Comparison of ENCODE assay signal across 8 cellular contexts in genomic region chr12:124939428-124940142, GRCh38. TPM values are rescaled to one million over a fixed set of nuclear protein-coding genes. Genes with fewer than 3 reads are reported as not detected.
A peak's percentile ranks its signal among the peaks of the same experiment; 100 is the strongest.
DNase-seq lines count a peak whose midpoint lies in the region; ATAC-seq lines count a peak whose summit lies in the region.

No MANE protein-coding gene starts in this region.

- peaks cover 3% of the 10 kb centered on the region for H3K4me1 ChIP-seq in ectodermal cell (ENCODE audit: control insufficient read depth, insufficient read depth, low read length)

- WGBS in ectodermal cell, 2 experiments, result 1% methylated on average over 35 of the region's 35 CpGs

- no peak overlapping the region for H3K27ac Mint-ChIP-seq in activated CD4-positive, alpha-beta T cell treated with anti-CD3 and anti-CD28 coated beads for 36 hours

- peak overlapping the region; percentile 93 for H3K27ac ChIP-seq in ectodermal cell (ENCODE audit: insufficient read depth, low read depth, low read length, poor library complexity, severe bottlenecking)

- no peak overlapping the region for H3K4me3 Mint-ChIP-seq in activated CD4-positive, alpha-beta T cell treated with anti-CD3 and anti-CD28 coated beads for 36 hours

- H3K4me1 Mint-ChIP-seq in activated CD4-positive, alpha-beta T cell treated with anti-CD3 and anti-CD28 coated beads for 36 hours, result peaks cover 11% of the 10 kb centered on the region

- peak overlapping the region; percentile 73 for H3K4me3 ChIP-seq in ectodermal cell (ENCODE audit: insufficient read depth, low read depth, low read length)

- no peaks in the 10 kb centered on the region for H3K9me3 Mint-ChIP-seq in activated CD4-positive, alpha-beta T cell treated with anti-CD3 and anti-CD28 coated beads for 36 hours (ENCODE audit: low read depth)

- H3K36me3 Mint-ChIP-seq in activated CD4-positive, alpha-beta T cell treated with anti-CD3 and anti-CD28 coated beads for 36 hours (ENCODE audit: low read depth), result no peaks in the 10 kb centered on the region

- H3K36me3 ChIP-seq in ectodermal cell (ENCODE audit: control insufficient read depth, insufficient read depth, low read length), result no peaks in the 10 kb centered on the region

- POLR2A ChIA-PET in activated CD4-positive, alpha-beta T cell treated with anti-CD3 and anti-CD28 coated beads for 36 hours (lab: Charles Lee), result interaction anchor here (0.7 to 3.1 kb wide), 10 partner anchors 12 to 33 kb away, joined by 3 to 39 read pairs (median 8); partner anchors contain the start of gene UBC

- intact Hi-C loops in activated CD4-positive, alpha-beta T cell treated with anti-CD3 and anti-CD28 coated beads for 36 hours (cut with DNase I, micrococcal nuclease), result loop anchor here (1.0 to 2.0 kb wide), 11 partner anchors 12 to 165 kb away; partner anchors contain the start of genes DHX37 (in 2 of the 2), BRI3BP (in 1 of the 2), SCARB1 (in 1 of the 2) and UBC (in 1 of the 2)

- no peaks in the 10 kb centered on the region for H3K27me3 Mint-ChIP-seq in activated CD4-positive, alpha-beta T cell treated with anti-CD3 and anti-CD28 coated beads for 36 hours

- H3K27me3 ChIP-seq in ectodermal cell (ENCODE audit: control insufficient read depth, insufficient read depth, low read length, poor library complexity, severe bottlenecking), result no peaks in the 10 kb centered on the region

- ATAC-seq in HG03432 (IDR thresholded peaks at IDR 0.05; ENCODE audit: unreplicated experiment), result peak; percentile 58
- peak; percentile 74 for ATAC-seq in activated CD4-positive, alpha-beta T cell treated with anti-CD3 and anti-CD28 coated beads for 36 hours

- peak; percentile 86 for DNase-seq in activated gamma-delta T cell treated with Interleukin-2 at 50 U/mL for 16 hours
- no peak for DNase-seq in activated gamma-delta T cell (lab: John Stamatoyannopoulos, UW)
- peak; percentile 94 for DNase-seq in activated CD4-positive, alpha-beta T cell treated with anti-CD3 and anti-CD28 coated beads for 36 hours
- peak; percentile 92 for DNase-seq in mesenteric fat pad (ENCODE audit: low spot score)
- peak; percentile 77 to 81 for DNase-seq in stimulated activated CD8-positive, alpha-beta memory T cell treated with anti-CD3 and anti-CD28 coated beads, Interleukin-2, amount 100 ng/mL, for 1 hour (ENCODE audit: low read depth in 2 of 2)
- no peak for DNase-seq in NOMO-1 (lab: John Stamatoyannopoulos, UW; ENCODE audit: unreplicated experiment in 2 of 2)

- CTCF ChIA-PET in activated CD4-positive, alpha-beta T cell treated with anti-CD3 and anti-CD28 coated beads for 36 hours (lab: Charles Lee), result interaction anchor here (0.6 to 6.0 kb wide), 15 partner anchors 8 to 165 kb away, joined by 3 to 104 read pairs (median 7); partner anchors contain the start of gene UBC

- no peaks in the 10 kb centered on the region for H3K9me3 ChIP-seq in ectodermal cell (ENCODE audit: control insufficient read depth, low read length)

RNA-seq across cellular contexts. Expression of gene UBC, which starts 25.1 kb away (rescaled TPM):
- 100 to 1,000 TPM; 809 to 936 TPM for total RNA-seq in activated CD4-positive, alpha-beta T cell treated with anti-CD3 and anti-CD28 coated beads for 36 hours
- polyA plus RNA-seq in ectodermal cell (2013, experiment 1 of 4), result 683 TPM
- 728 TPM for polyA plus RNA-seq in ectodermal cell (2013, experiment 2 of 4)
- 757 TPM for polyA plus RNA-seq in ectodermal cell (2013, experiment 3 of 4)
- polyA plus RNA-seq in ectodermal cell (2013, experiment 4 of 4), result 742 TPM
- total RNA-seq in mesenteric fat pad, result 1,241 TPM

RNA-seq across cellular contexts. Expression of gene DHX37, which starts 49.3 kb away (rescaled TPM):
- total RNA-seq in activated CD4-positive, alpha-beta T cell treated with anti-CD3 and anti-CD28 coated beads for 36 hours, result 10 to 100 TPM; 28.8 to 32.4 TPM
- 17.2 TPM for polyA plus RNA-seq in ectodermal cell (2013, experiment 1 of 4)
- 16.1 TPM for polyA plus RNA-seq in ectodermal cell (2013, experiment 2 of 4)
- polyA plus RNA-seq in ectodermal cell (2013, experiment 3 of 4), result 9.6 TPM
- 10.3 TPM for polyA plus RNA-seq in ectodermal cell (2013, experiment 4 of 4)
- total RNA-seq in mesenteric fat pad, result 23.8 TPM

RNA-seq across cellular contexts. Expression of gene BRI3BP, which starts 53.9 kb away (rescaled TPM):
- total RNA-seq in activated CD4-positive, alpha-beta T cell treated with anti-CD3 and anti-CD28 coated beads for 36 hours, result 10 to 100 TPM; 18.6 to 26.2 TPM
- 4.0 TPM for polyA plus RNA-seq in ectodermal cell (2013, experiment 1 of 4)
- 3.7 TPM for polyA plus RNA-seq in ectodermal cell (2013, experiment 2 of 4)
- 2.3 TPM for polyA plus RNA-seq in ectodermal cell (2013, experiment 3 of 4)
- 2.1 TPM for polyA plus RNA-seq in ectodermal cell (2013, experiment 4 of 4)
- 4.5 TPM for total RNA-seq in mesenteric fat pad

Comparison
In these comparisons a context has a peak if more than half of its experiments do, and no peak if none do; other contexts are left out.
1. DNase-seq: peak in activated gamma-delta T cell treated with Interleukin-2 at 50 U/mL for 16 hours (single experiment), activated CD4-positive, alpha-beta T cell treated with anti-CD3 and anti-CD28 coated beads for 36 hours (single experiment), mesenteric fat pad (single experiment) and stimulated activated CD8-positive, alpha-beta memory T cell treated with anti-CD3 and anti-CD28 coated beads, Interleukin-2, amount 100 ng/mL, for 1 hour (2 of 2); none in activated gamma-delta T cell (single experiment) and NOMO-1 (0 of 2).